In genomic region chr11:62923634-62924411, GRCh38 we compare ENCODE assay signal across 10 cellular contexts. TPM values are rescaled to one million over a fixed set of nuclear protein-coding genes. Genes with fewer than 3 reads are reported as not detected.
DNase-seq lines count a peak whose midpoint lies in the region; ATAC-seq, FAIRE-seq and TF ChIP-seq lines count a peak whose summit lies in the region.
"Had no signal": no experiment of that assay in that cellular context is flagged by ENCODE, and none has a peak within 500 bp of the region (broad histone marks: within the 10 kb centered on the region; RNA-seq: fewer than 3 reads in every experiment).

No MANE protein-coding gene starts in this region.

- H3K4me1 Mint-ChIP-seq in activated naive CD4-positive, alpha-beta T cell treated with anti-CD3 and anti-CD28 coated beads, Interleukin-2, amount 50 U/mL, for 24 hours: peaks cover 31% of the 10 kb centered on the region
- peaks cover 44% of the 10 kb centered on the region for H3K4me1 Mint-ChIP-seq in type B pancreatic cell (ENCODE audit: unreplicated experiment)

- H3K27ac ChIP-seq in heart right ventricle (no peak overlapping the region), kidney (ENCODE audit: low read depth in 2 of 2, low read length in 2 of 2) (no peak overlapping the region)

- H3K9me3 ChIP-seq in heart right ventricle (no peaks in the 10 kb centered on the region), kidney (ENCODE audit: control insufficient read depth in 1 of 2, low read length in 2 of 2) (no peaks in the 10 kb centered on the region)

- H3K27me3 ChIP-seq in heart right ventricle: peaks cover 0 to 82% (median 67%) of the 10 kb centered on the region in 7 donors

- 3 to 6% methylated on average over 52 of the region's 52 CpGs for WGBS in heart right ventricle, 2 donors

- peaks cover 35% of the 10 kb centered on the region for H3K27me3 Mint-ChIP-seq in activated naive CD4-positive, alpha-beta T cell treated with anti-CD3 and anti-CD28 coated beads, Interleukin-2, amount 50 U/mL, for 24 hours
- peaks cover 66% of the 10 kb centered on the region for H3K27me3 Mint-ChIP-seq in type B pancreatic cell

- H3K9me3 Mint-ChIP-seq in activated naive CD4-positive, alpha-beta T cell treated with anti-CD3 and anti-CD28 coated beads, Interleukin-2, amount 50 U/mL, for 24 hours: no peaks in the 10 kb centered on the region
- H3K9me3 Mint-ChIP-seq in type B pancreatic cell: no peaks in the 10 kb centered on the region
- H3K9me3 Mint-ChIP-seq: activated naive CD4-positive, alpha-beta T cell treated with anti-CD3 and anti-CD28 coated beads, Interleukin-2, amount 50 U/mL, for 72 hours had no signal

- peak overlapping the region; percentile 80 for H3K4me3 Mint-ChIP-seq in activated naive CD4-positive, alpha-beta T cell treated with anti-CD3 and anti-CD28 coated beads, Interleukin-2, amount 50 U/mL, for 24 hours
- peak overlapping the region; percentile 81 for H3K4me3 Mint-ChIP-seq in type B pancreatic cell

- peak overlapping the region in 9 of 10 donors; percentile 1 to 42 (median 29) for H3K4me3 ChIP-seq in heart right ventricle
- peak overlapping the region; percentile 23 to 32 for H3K4me3 ChIP-seq in kidney (ENCODE audit: low read length in 2 of 2)

- H3K9ac ChIP-seq in kidney (ENCODE audit: low read length in 2 of 2): no peak overlapping the region

- no peaks in the 10 kb centered on the region for H3K36me3 Mint-ChIP-seq in activated naive CD4-positive, alpha-beta T cell treated with anti-CD3 and anti-CD28 coated beads, Interleukin-2, amount 50 U/mL, for 24 hours
- H3K36me3 Mint-ChIP-seq in type B pancreatic cell: no peaks in the 10 kb centered on the region
- H3K36me3 Mint-ChIP-seq: activated naive CD4-positive, alpha-beta T cell treated with anti-CD3 and anti-CD28 coated beads, Interleukin-2, amount 50 U/mL, for 72 hours had no signal

- intact Hi-C loops in heart right ventricle (cut with DNase I) (no loop called here), left cardiac atrium (cut with DNase I) (no loop called here), kidney (cut with DNase I) (no loop called here)

- ATAC-seq in heart right ventricle: peak in 1 of 8 donors; percentile 37
- ATAC-seq in left cardiac atrium: no peak

- H3K4me1 ChIP-seq in heart right ventricle (peaks cover 6 to 45% (median 30%) of the 10 kb centered on the region in 9 donors), kidney (ENCODE audit: control insufficient read depth in 1 of 2, insufficient read depth in 1 of 2, low read depth in 1 of 2, low read length in 2 of 2) (peaks cover 0 to 11% of the 10 kb centered on the region in 2 donors)

- TF ChIP-seq CTCF in heart right ventricle (IDR thresholded peaks at IDR 0.05) (no peak), kidney (IDR thresholded peaks at IDR 0.05; ENCODE audit: borderline replicate concordance, extremely low read depth, insufficient read depth) (no peak), type B pancreatic cell (conservative IDR thresholded peaks at IDR 0.05) (no peak)

- DNase-seq in heart right ventricle (no peak), left cardiac atrium (no peak), kidney (peak; percentile 71), type B pancreatic cell (ENCODE audit: extremely low spot score, unreplicated experiment) (no peak), UCSD-AML1 (lab: John Stamatoyannopoulos, UW; ENCODE audit: unreplicated experiment) (no peak), mucosa of gallbladder (ENCODE audit: low spot score) (no peak)
- DNase-seq in stimulated activated naive CD4-positive, alpha-beta T cell treated with Interleukin-2 at 50 U/mL for 16 hours (lab: John Stamatoyannopoulos, UW): no peak

- H3K36me3 ChIP-seq in heart right ventricle (no peaks in the 10 kb centered on the region), kidney (ENCODE audit: control insufficient read depth in 1 of 2, insufficient read depth in 2 of 2, low read length in 2 of 2) (no peaks in the 10 kb centered on the region)

- no peak for FAIRE-seq in kidney (lab: Jason Lieb, UNC)

- H3K27ac Mint-ChIP-seq in activated naive CD4-positive, alpha-beta T cell treated with anti-CD3 and anti-CD28 coated beads, Interleukin-2, amount 50 U/mL, for 24 hours: peak overlapping the region; percentile 77
- H3K27ac Mint-ChIP-seq in type B pancreatic cell: peak overlapping the region; percentile 82
- H3K27ac Mint-ChIP-seq: activated naive CD4-positive, alpha-beta T cell treated with anti-CD3 and anti-CD28 coated beads, Interleukin-2, amount 50 U/mL, for 72 hours had no signal

RNA-seq across cellular contexts. Expression of gene CHRM1, which starts 2.7 kb away (rescaled TPM):
- total RNA-seq in heart right ventricle: not detected
- polyA plus RNA-seq in heart right ventricle: not detected
- not detected for total RNA-seq in left cardiac atrium
- 0.44 TPM for total RNA-seq in kidney
- polyA plus RNA-seq in kidney (ENCODE audit: insufficient read depth, low read depth, low replicate concordance): 0.22 TPM
- 0.29 and 2.1 TPM in 2 replicates for total RNA-seq in type B pancreatic cell (ENCODE audit: low replicate concordance)
- 0.09 TPM for total RNA-seq in mucosa of gallbladder
- total RNA-seq: activated naive CD4-positive, alpha-beta T cell treated with anti-CD3 and anti-CD28 coated beads, Interleukin-2, amount 50 U/mL, for 72 hours; LHCN-M2 had no signal

RNA-seq across cellular contexts. Expression of gene SLC3A2, which starts 43.1 kb away (rescaled TPM):
- total RNA-seq in heart right ventricle: 10 to 100 TPM; 32.0 to 78.4 (median 42.6) TPM
- 100 to 1,000 TPM in 1 of 2 donors, 10 to 100 TPM in 1; 36.2 to 110 TPM for polyA plus RNA-seq in heart right ventricle
- 10 to 100 TPM; 45.2 to 91.2 TPM for total RNA-seq in left cardiac atrium
- 203 TPM for total RNA-seq in kidney
- 299 TPM for polyA plus RNA-seq in kidney (ENCODE audit: insufficient read depth, low read depth, low replicate concordance)
- 190 and 287 TPM in 2 replicates for total RNA-seq in type B pancreatic cell (ENCODE audit: low replicate concordance)
- total RNA-seq in mucosa of gallbladder: 104 TPM
